ENCODE assay signal across 11 cellular contexts in the genomic region with DNA sequence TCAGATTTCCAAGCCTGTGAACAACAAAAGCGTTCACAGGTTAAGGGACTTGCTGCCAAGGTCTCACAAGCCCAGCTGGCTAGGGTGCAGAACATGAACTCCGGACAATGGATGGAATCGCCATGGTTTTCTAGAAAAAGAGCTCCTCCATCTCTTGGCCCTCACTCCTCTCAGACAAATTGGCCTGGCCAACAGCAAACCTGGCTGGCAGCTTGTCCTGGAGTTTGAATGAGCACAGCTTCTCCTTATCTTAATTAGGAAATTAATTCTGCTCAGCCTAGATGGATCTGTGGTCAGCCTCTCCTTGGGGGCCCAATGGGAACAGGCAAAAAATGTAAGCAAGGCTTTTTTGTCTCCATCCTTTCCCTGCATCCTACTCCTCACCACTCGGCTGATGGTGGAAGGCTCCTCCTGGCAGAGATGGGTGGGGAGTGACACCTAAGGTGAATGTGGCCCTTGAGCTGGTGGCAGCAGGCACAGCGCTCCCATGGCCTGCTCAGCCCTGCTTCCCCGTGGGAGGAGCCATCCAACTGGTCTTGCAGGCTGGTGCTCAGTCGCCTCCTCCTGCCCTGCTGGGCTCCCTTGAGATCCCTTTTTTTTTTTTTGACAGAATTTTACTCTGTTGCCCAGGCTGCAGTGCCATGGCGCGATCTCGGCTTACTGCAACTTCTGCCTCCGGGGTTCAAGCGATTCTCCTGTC. TPM values are rescaled to one million over a fixed set of nuclear protein-coding genes. Genes with fewer than 3 reads are reported as not detected.
A peak's percentile ranks its signal among the peaks of the same experiment; 100 is the strongest.
DNase-seq lines count a peak whose midpoint lies in the region; ATAC-seq and TF ChIP-seq lines count a peak whose summit lies in the region.
"Had no signal": no experiment of that assay in that cellular context is flagged by ENCODE, and none has a peak within 500 bp of the region (broad histone marks: within the 10 kb centered on the region; RNA-seq: fewer than 3 reads in every experiment).

No MANE protein-coding gene starts in this region.

- no peak overlapping the region for H3K23ac ChIP-seq in H9 (ENCODE audit: insufficient read length, low read depth, low read length)

- no peak overlapping the region for H3K4me3 Mint-ChIP-seq in CD4-positive, alpha-beta T cell
- no peak overlapping the region for H3K4me3 Mint-ChIP-seq in H9
- H3K4me3 Mint-ChIP-seq in activated CD4-positive, alpha-beta T cell treated with anti-CD3 and anti-CD28 coated beads for 36 hours: no peak overlapping the region
- H3K4me3 Mint-ChIP-seq: activated CD8-positive, alpha-beta T cell treated with anti-CD3 and anti-CD28 coated beads, Interleukin-2, amount 10 ng/mL, durations not matched to agents 7 days and 5 days had no signal

- ATAC-seq in CD4-positive, alpha-beta T cell (ENCODE audit: poor library complexity): no peak
- ATAC-seq in activated CD4-positive, alpha-beta T cell treated with anti-CD3 and anti-CD28 coated beads for 36 hours: no peak
- ATAC-seq in HG03025 (IDR thresholded peaks at IDR 0.05; ENCODE audit: low FRiP score, unreplicated experiment): no peak
- ATAC-seq: activated CD8-positive, alpha-beta T cell treated with anti-CD3 and anti-CD28 coated beads, Interleukin-2, amount 10 ng/mL, durations not matched to agents 7 days and 5 days; GM12878 had no signal

- H3K18ac ChIP-seq in H9 (ENCODE audit: insufficient read length, low read depth, low read length): no peak overlapping the region

- peaks cover 14% of the 10 kb centered on the region; the same call in 1 of the 2 replicates for H3K4me1 ChIP-seq in H9 (ENCODE audit: insufficient read depth, low read length)

- peak overlapping the region; percentile 33 for H3K27ac Mint-ChIP-seq in CD4-positive, alpha-beta T cell
- H3K27ac Mint-ChIP-seq in H9: peak overlapping the region in 2 of 3 experiments; percentile 58 to 80; a peak in 1 of 7 replicates
- no peak overlapping the region for H3K27ac Mint-ChIP-seq in activated CD4-positive, alpha-beta T cell treated with anti-CD3 and anti-CD28 coated beads for 36 hours
- H3K27ac Mint-ChIP-seq: activated CD8-positive, alpha-beta T cell treated with anti-CD3 and anti-CD28 coated beads, Interleukin-2, amount 10 ng/mL, durations not matched to agents 7 days and 5 days had no signal

- H3K23me2 ChIP-seq in H9 (ENCODE audit: insufficient read length, low read depth, low read length, poor library complexity, severe bottlenecking): peaks cover 6% of the 10 kb centered on the region

- POLR2A ChIA-PET in CD4-positive, alpha-beta T cell (lab: Charles Lee): no interaction called here
- POLR2A ChIA-PET in activated CD4-positive, alpha-beta T cell treated with anti-CD3 and anti-CD28 coated beads for 36 hours (lab: Charles Lee): no interaction called here

- no peaks in the 10 kb centered on the region for H3K9me3 ChIP-seq in CD4-positive, alpha-beta T cell (ENCODE audit: control insufficient read depth, low read length)
- no peaks in the 10 kb centered on the region for H3K9me3 ChIP-seq in H9 (ENCODE audit: control insufficient read depth, low read depth, low read length)

- H4K20me1 ChIP-seq in H9 (ENCODE audit: control insufficient read depth, insufficient read depth, insufficient read length): no peaks in the 10 kb centered on the region

- no peak overlapping the region for H2BK15ac ChIP-seq in H9 (ENCODE audit: low read depth, low read length)

- H2BK120ac ChIP-seq in H9 (ENCODE audit: low read depth, low read length, poor library complexity, severe bottlenecking): no peak overlapping the region

- H3K79me1 ChIP-seq in H9 (ENCODE audit: insufficient read depth, low read depth, low read length, poor library complexity, severe bottlenecking): peaks cover 8% of the 10 kb centered on the region

- no peak overlapping the region for H3T11ph ChIP-seq in H9 (ENCODE audit: low read length)

- H2AK5ac ChIP-seq in H9 (ENCODE audit: insufficient read length, low read length): no peak overlapping the region

- H3K27me3 Mint-ChIP-seq in CD4-positive, alpha-beta T cell: no peaks in the 10 kb centered on the region
- H3K27me3 Mint-ChIP-seq in H9 (ENCODE audit: low read depth): no peaks in the 10 kb centered on the region
- no peaks in the 10 kb centered on the region for H3K27me3 Mint-ChIP-seq in activated CD4-positive, alpha-beta T cell treated with anti-CD3 and anti-CD28 coated beads for 36 hours

- H2BK20ac ChIP-seq in H9 (ENCODE audit: low read depth, low read length, poor library complexity, severe bottlenecking): no peak overlapping the region

- H2BK12ac ChIP-seq in H9 (ENCODE audit: insufficient read length, low read depth, low read length): no peak overlapping the region

- peaks cover 78% of the 10 kb centered on the region for H3K4me1 Mint-ChIP-seq in CD4-positive, alpha-beta T cell (ENCODE audit: low read depth)
- H3K4me1 Mint-ChIP-seq in H9: peaks cover 53 to 66% of the 10 kb centered on the region in 2 experiments
- peaks cover 68% of the 10 kb centered on the region for H3K4me1 Mint-ChIP-seq in activated CD4-positive, alpha-beta T cell treated with anti-CD3 and anti-CD28 coated beads for 36 hours

- peaks cover 32% of the 10 kb centered on the region; the same call in 1 of the 2 replicates for H3K79me2 ChIP-seq in H9 (ENCODE audit: insufficient read depth, low read length)

- H3K27me3 ChIP-seq in CD4-positive, alpha-beta T cell (ENCODE audit: control insufficient read depth, insufficient read depth, low read length): no peaks in the 10 kb centered on the region
- H3K27me3 ChIP-seq in H9 (ENCODE audit: insufficient read depth, low read length): no peaks in the 10 kb centered on the region

- peaks cover 5% of the 10 kb centered on the region for H3K36me3 Mint-ChIP-seq in CD4-positive, alpha-beta T cell (ENCODE audit: low read depth)
- H3K36me3 Mint-ChIP-seq in H9 (ENCODE audit: insufficient read depth in 1 of 3, low read depth in 3 of 3): peaks cover 7 to 11% (median 10%) of the 10 kb centered on the region in 3 experiments; a peak in 6 of 7 replicates
- no peaks in the 10 kb centered on the region for H3K36me3 Mint-ChIP-seq in activated CD4-positive, alpha-beta T cell treated with anti-CD3 and anti-CD28 coated beads for 36 hours (ENCODE audit: low read depth)

- no peak for DNase-seq in CD4-positive, alpha-beta T cell
- DNase-seq in H9: no peak
- peak; percentile 67 for DNase-seq in cerebellar cortex (ENCODE audit: low spot score)
- peak; percentile 79 for DNase-seq in mucosa of gallbladder (ENCODE audit: low spot score)
- DNase-seq in activated CD4-positive, alpha-beta T cell treated with anti-CD3 and anti-CD28 coated beads for 36 hours: no peak
- no peak for DNase-seq in activated CD4-positive, alpha-beta T cell treated with anti-CD3 and anti-CD28 coated beads, Interleukin-2, amount 50 U/mL, for 1 hour
- no peak for DNase-seq in NCI-H748 treated with DMSO at 0.1 percent for 48 hours (lab: John Stamatoyannopoulos, UW)
- DNase-seq: activated CD8-positive, alpha-beta T cell treated with anti-CD3 and anti-CD28 coated beads, Interleukin-2, amount 10 ng/mL, durations not matched to agents 7 days and 5 days; NCI-H2081 had no signal

- no peak overlapping the region for H3K4me2 ChIP-seq in H9 (ENCODE audit: insufficient read depth, insufficient read length, low read length)

- TF ChIP-seq CTCF in CD4-positive, alpha-beta T cell (IDR thresholded peaks at IDR 0.05): no peak
- TF ChIP-seq CTCF in H9 (conservative IDR thresholded peaks at IDR 0.05): no peak

- no CpG with 5 or more reads among the region's 12 CpGs for WGBS in H9 (ENCODE audit: extremely low coverage, insufficient read length, low lambda C conversion rate)

- H3K4ac ChIP-seq in H9 (ENCODE audit: low read depth, low read length): no peak overlapping the region

- intact Hi-C loops in CD4-positive, alpha-beta T cell (cut with DNase I, micrococcal nuclease): no loop called here
- intact Hi-C loops in activated CD4-positive, alpha-beta T cell treated with anti-CD3 and anti-CD28 coated beads for 36 hours (cut with DNase I, micrococcal nuclease): no loop called here

- CTCF ChIA-PET in CD4-positive, alpha-beta T cell (lab: Charles Lee): no interaction called here
- CTCF ChIA-PET in activated CD4-positive, alpha-beta T cell treated with anti-CD3 and anti-CD28 coated beads for 36 hours (lab: Charles Lee): interaction anchor here (1.2 to 1.5 kb wide), 2 partner anchors 8 to 59 kb away, joined by 3 to 5 read pairs; no protein-coding TSS in a partner anchor

- H3K14ac ChIP-seq in H9 (ENCODE audit: insufficient read depth, low read length): no peak overlapping the region

- no peak overlapping the region for H4K5ac ChIP-seq in H9 (ENCODE audit: insufficient read length, low read depth, low read length)

- no peak overlapping the region for H3K56ac ChIP-seq in H9 (ENCODE audit: insufficient read length, low read depth, low read length)

- no peak overlapping the region for H3K27ac ChIP-seq in CD4-positive, alpha-beta T cell (ENCODE audit: low read depth, low read length)
- H3K27ac ChIP-seq in H9 (ENCODE audit: insufficient read length, low read depth, low read length): no peak overlapping the region

- H2AFZ ChIP-seq in H9 (ENCODE audit: low read length): no peak overlapping the region

- H4K8ac ChIP-seq in H9 (replicated peaks; ENCODE audit: insufficient read length, low read depth, low read length): no peak overlapping the region

- H2BK5ac ChIP-seq in H9 (ENCODE audit: insufficient read length, low read length): no peak overlapping the region

- H3K9ac ChIP-seq in H9 (ENCODE audit: extremely low read depth, insufficient read length, low read length): no peak overlapping the region

- no peak overlapping the region for H4K91ac ChIP-seq in H9 (ENCODE audit: insufficient read length, low read depth, low read length)

- H3K9me3 Mint-ChIP-seq in CD4-positive, alpha-beta T cell: no peaks in the 10 kb centered on the region
- H3K9me3 Mint-ChIP-seq in H9: no peaks in the 10 kb centered on the region
- H3K9me3 Mint-ChIP-seq in activated CD4-positive, alpha-beta T cell treated with anti-CD3 and anti-CD28 coated beads for 36 hours (ENCODE audit: low read depth): no peaks in the 10 kb centered on the region

RNA-seq across cellular contexts. Expression of a gene that starts 5.8 kb away (rescaled TPM):
- 10 to 100 TPM in 1 of 2 experiments, 1 to 10 TPM in 1; 9.0 to 10.2 TPM for total RNA-seq in CD4-positive, alpha-beta T cell
- 18.2 and 18.4 TPM in 2 replicates for total RNA-seq in H9 (2021)
- total RNA-seq in mucosa of gallbladder: 12.5 TPM
- total RNA-seq in activated CD4-positive, alpha-beta T cell treated with anti-CD3 and anti-CD28 coated beads for 36 hours: 1 to 10 TPM; 4.9 to 5.2 TPM

Comparison
In these comparisons a context has a peak if more than half of its experiments do, and no peak if none do; other contexts are left out.
1. DNase-seq: peak in cerebellar cortex (single experiment) and mucosa of gallbladder (single experiment); none in CD4-positive, alpha-beta T cell (0 of 10), H9 (single experiment), activated CD4-positive, alpha-beta T cell treated with anti-CD3 and anti-CD28 coated beads for 36 hours (single experiment), activated CD4-positive, alpha-beta T cell treated with anti-CD3 and anti-CD28 coated beads, Interleukin-2, amount 50 U/mL, for 1 hour (single experiment) and NCI-H748 treated with DMSO at 0.1 percent for 48 hours (single experiment).